Comparison of ENCODE assay signal across 9 cellular contexts in genomic region chr15:40776537-40777141, GRCh38. TPM values are rescaled to one million over a fixed set of nuclear protein-coding genes. Genes with fewer than 3 reads are reported as not detected.
DNase-seq lines count a peak whose midpoint lies in the region; ATAC-seq and TF ChIP-seq lines count a peak whose summit lies in the region.
"Had no signal": no experiment of that assay in that cellular context is flagged by ENCODE, and none has a peak within 500 bp of the region (broad histone marks: within the 10 kb centered on the region; RNA-seq: fewer than 3 reads in every experiment).

No MANE protein-coding gene starts in this region.

- BruUV-seq in PC-9 (replicated peaks; lab: Mats Ljungman, UMichigan) = no TSS peak

- no peak for TF ChIP-seq CTCF in PC-9 (conservative IDR thresholded peaks at IDR 0.05)
- no peak for TF ChIP-seq CTCF in psoas muscle (IDR thresholded peaks at IDR 0.05)

- peaks cover 16% of the 10 kb centered on the region for H3K4me1 Mint-ChIP-seq in dendritic cell treated with granulocyte-macrophage colony-stimulating factor and Interleukin-4, amounts not matched to agents 40 ng/mL and 50 ng/mL, for 4 days (ENCODE audit: low read depth)

- H3K4me3 ChIP-seq in PC-9 (no peak overlapping the region), psoas muscle (no peak overlapping the region)

- H3K27me3 ChIP-seq in PC-9 (ENCODE audit: insufficient read depth, low read depth) = no peaks in the 10 kb centered on the region
- no peaks in the 10 kb centered on the region for H3K27me3 ChIP-seq in psoas muscle (ENCODE audit: insufficient read depth in 3 of 3, low read length in 2 of 3)

- intact Hi-C loops in PC-9 (cut with micrococcal nuclease; ENCODE audit: unreplicated experiment) = loop anchor here (2.0 to 10.0 kb wide), 3 partner anchors 22 to 182 kb away; partner anchors contain the start of genes KNL1, RAD51 and RMDN3
- intact Hi-C loops in dendritic cell treated with granulocyte-macrophage colony-stimulating factor and Interleukin-4, amounts not matched to agents 40 ng/mL and 50 ng/mL, for 4 days (cut with micrococcal nuclease) = no loop called here
- intact Hi-C loops in psoas muscle (cut with DNase I) = loop anchor here in 1 of 2 donors (2.0 kb wide), 1 partner anchor 104 kb away; no protein-coding TSS in a partner anchor

- H3K79me2 ChIP-seq in PC-9 (ENCODE audit: low read depth) = no peaks in the 10 kb centered on the region

- H3K4me2 ChIP-seq in PC-9 = peak overlapping the region; percentile 66

- peak overlapping the region; percentile 84 for H3K27ac Mint-ChIP-seq in dendritic cell treated with granulocyte-macrophage colony-stimulating factor and Interleukin-4, amounts not matched to agents 40 ng/mL and 50 ng/mL, for 4 days

- no peaks in the 10 kb centered on the region for H3K9me2 ChIP-seq in PC-9 (ENCODE audit: insufficient read depth)

- peak overlapping the region; percentile 79 for H3K27ac ChIP-seq in PC-9
- H3K27ac ChIP-seq in psoas muscle = peak overlapping the region; percentile 33

- DNase-seq in EL (peak; percentile 69), PC-9 (peak; percentile 89), psoas muscle (peak; percentile 52 to 73), NCI-H2171 (lab: John Stamatoyannopoulos, UW) (no peak), NCI-H2227 (lab: John Stamatoyannopoulos, UW; ENCODE audit: unreplicated experiment) (no peak), GM19240 (ENCODE audit: insufficient read length, low spot score) (no peak)
- no peak for DNase-seq in effector CD4-positive, alpha-beta T cell
- DNase-seq: naive B cell had no signal

- WGBS in psoas muscle, 3 donors = 48 to 69% (median 52%) methylated on average over 10 to 11 of the region's 11 CpGs

- H3K27me3 Mint-ChIP-seq in dendritic cell treated with granulocyte-macrophage colony-stimulating factor and Interleukin-4, amounts not matched to agents 40 ng/mL and 50 ng/mL, for 4 days = no peaks in the 10 kb centered on the region
- H3K27me3 Mint-ChIP-seq: naive B cell had no signal

- H3K4me3 Mint-ChIP-seq in dendritic cell treated with granulocyte-macrophage colony-stimulating factor and Interleukin-4, amounts not matched to agents 40 ng/mL and 50 ng/mL, for 4 days = peak overlapping the region; percentile 0
- H3K4me3 Mint-ChIP-seq: naive B cell had no signal

- ATAC-seq in psoas muscle = peak; percentile 89 to 97 (median 94)

- CTCF ChIA-PET in PC-9 (lab: Charles Lee) = interaction anchor here (0.6 to 1.2 kb wide), 3 partner anchors 30 to 483 kb away, joined by 3 to 13 read pairs (median 5); no protein-coding TSS in a partner anchor

- H3F3A ChIP-seq in PC-9 (ENCODE audit: insufficient read depth, low read depth) = peaks cover 14% of the 10 kb centered on the region; the same call in 1 of the 2 replicates

- H2AFZ ChIP-seq in PC-9 = no peak overlapping the region

- H4K20me1 ChIP-seq in PC-9 (ENCODE audit: insufficient read depth) = no peaks in the 10 kb centered on the region

- no peaks in the 10 kb centered on the region for H3K9me3 Mint-ChIP-seq in dendritic cell treated with granulocyte-macrophage colony-stimulating factor and Interleukin-4, amounts not matched to agents 40 ng/mL and 50 ng/mL, for 4 days
- H3K9me3 Mint-ChIP-seq: naive B cell had no signal

- H3K4me1 ChIP-seq in PC-9 (replicated peaks; ENCODE audit: insufficient read depth) (peaks cover 21% of the 10 kb centered on the region), psoas muscle (peaks cover 8% of the 10 kb centered on the region)

- H3K36me3 ChIP-seq in PC-9 (ENCODE audit: low read depth) (0 out of 2 replicates have a peak, but pooled peaks cover 4% of the 10 kb centered on the region), psoas muscle (ENCODE audit: insufficient read depth in 1 of 2, low read depth in 1 of 2) (peaks cover 15 to 81% of the 10 kb centered on the region in 2 donors)

- no peaks in the 10 kb centered on the region for H3K9me3 ChIP-seq in PC-9 (ENCODE audit: insufficient read depth, low read depth)
- no peaks in the 10 kb centered on the region for H3K9me3 ChIP-seq in psoas muscle

- peaks cover 87% of the 10 kb centered on the region for H3K36me3 Mint-ChIP-seq in dendritic cell treated with granulocyte-macrophage colony-stimulating factor and Interleukin-4, amounts not matched to agents 40 ng/mL and 50 ng/mL, for 4 days (ENCODE audit: low read depth)

- POLR2A ChIA-PET in PC-9 (lab: Charles Lee; ENCODE audit: unreplicated experiment) = interaction anchor here (0.6 to 0.9 kb wide), 7 partner anchors 20 to 543 kb away, joined by 3 to 12 read pairs (median 8); no protein-coding TSS in a partner anchor

RNA-seq across cellular contexts. Expression of gene C15orf62, which starts 6.9 kb away (rescaled TPM):
- total RNA-seq in PC-9 (2021) (0.23 and 0.33 TPM in 2 replicates), psoas muscle (not detected)
- polyA plus RNA-seq in psoas muscle = under 1 TPM; 0.05 to 0.19 (median 0.07) TPM

RNA-seq across cellular contexts. Expression of gene GCHFR, which starts 12.8 kb away (rescaled TPM):
- total RNA-seq in PC-9 (2021) = 1.2 and 1.5 TPM in 2 replicates
- 1 to 10 TPM; 1.5 to 4.9 (median 2.9) TPM for total RNA-seq in psoas muscle
- 1 to 10 TPM; 4.3 to 6.7 (median 5.0) TPM for polyA plus RNA-seq in psoas muscle

RNA-seq across cellular contexts. Expression of gene RMDN3, which starts 21.6 kb away (rescaled TPM):
- 15.7 and 19.8 TPM in 2 replicates for total RNA-seq in PC-9 (2021)
- 10 to 100 TPM; 17.1 to 20.1 (median 18.6) TPM for total RNA-seq in psoas muscle
- 10 to 100 TPM; 11.1 to 30.9 (median 20.2) TPM for polyA plus RNA-seq in psoas muscle

RNA-seq across cellular contexts. Expression of gene ZFYVE19, which starts 30.2 kb away (rescaled TPM):
- total RNA-seq in PC-9 (2021) (32.6 and 33.1 TPM in 2 replicates), psoas muscle (10 to 100 TPM in 2 of 4 donors, 1 to 10 TPM in 2; 9.1 to 12.4 (median 10.8) TPM)
- polyA plus RNA-seq in psoas muscle = 10 to 100 TPM; 16.9 to 31.5 (median 25.4) TPM

RNA-seq across cellular contexts. Expression of gene DNAJC17, which starts 30.6 kb away (rescaled TPM):
- total RNA-seq in PC-9 (2021) (27.4 and 33.0 TPM in 2 replicates), psoas muscle (10 to 100 TPM in 3 of 4 donors, 1 to 10 TPM in 1; 8.9 to 18.5 (median 13.0) TPM)
- 10 to 100 TPM; 16.6 to 32.4 (median 32.0) TPM for polyA plus RNA-seq in psoas muscle

Comparison
In these comparisons a context has a peak if more than half of its experiments do, and no peak if none do; other contexts are left out.
1. DNase-seq: peak in EL (single experiment), PC-9 (2 of 2) and psoas muscle (2 of 2); none in NCI-H2171 (single experiment), NCI-H2227 (single experiment), effector CD4-positive, alpha-beta T cell (single experiment) and GM19240 (single experiment).